Comparison of ENCODE assay signal across 25 cellular contexts in genomic region chr7:17056491-17057142, GRCh38.
DNase-seq lines count a peak whose midpoint lies in the region; ATAC-seq and TF ChIP-seq lines count a peak whose summit lies in the region.
"Had no signal": no experiment of that assay in that cellular context is flagged by ENCODE, and none has a peak within 500 bp of the region (broad histone marks: within the 10 kb centered on the region; RNA-seq: fewer than 3 reads in every experiment).

No MANE protein-coding gene starts in this region.

- no peak overlapping the region for H2AK9ac ChIP-seq in IMR-90 (replicated peaks; ENCODE audit: low read depth, low read length, poor library complexity)

- H3K9ac ChIP-seq in IMR-90 (ENCODE audit: low read depth, low read length) (no peak overlapping the region), mesenchymal stem cell (ENCODE audit: low read length) (no peak overlapping the region)

- H4K20me1 ChIP-seq in IMR-90 (ENCODE audit: insufficient read depth, low read length), result no peaks in the 10 kb centered on the region

- H3K14ac ChIP-seq in IMR-90 (replicated peaks; ENCODE audit: low read depth, low read length) (0 out of 2 replicates have a peak overlapping the region, but pooled peaks have one; percentile 0), mesenchymal stem cell (ENCODE audit: low read length in 2 of 2) (no peak overlapping the region)

- no peak overlapping the region; the same call in 1 of the 2 replicates for H3K4ac ChIP-seq in IMR-90 (ENCODE audit: low read depth, low read length)
- no peak overlapping the region for H3K4ac ChIP-seq in mesenchymal stem cell (ENCODE audit: low read depth in 1 of 2, low read length in 2 of 2)

- no peak overlapping the region for H3K4me3 Mint-ChIP-seq in glutamatergic neuron (ENCODE audit: unreplicated experiment)
- H3K4me3 Mint-ChIP-seq: activated CD4-positive, alpha-beta T cell treated with anti-CD3 and anti-CD28 coated beads, Interleukin-2, amount 10 ng/mL, durations not matched to agents 24 days and 14 days; CD4-positive, alpha-beta memory T cell; dendritic cell treated with granulocyte-macrophage colony-stimulating factor and Interleukin-4, amounts not matched to agents 40 ng/mL and 50 ng/mL, for 4 days; naive thymus-derived CD8-positive, alpha-beta T cell had no signal

- H4K8ac ChIP-seq in IMR-90 (ENCODE audit: low read depth in 2 of 2, low read length in 2 of 2), result no peak overlapping the region
- no peak overlapping the region for H4K8ac ChIP-seq in mesenchymal stem cell (ENCODE audit: low read length)

- 71% methylated on average over 1 of the region's 7 CpGs; no CpG with 5 or more reads in 1 of the 2 experiments for WGBS in IMR-90 (ENCODE audit: extremely low coverage in 2 of 2, insufficient read length in 1 of 2), 2 experiments
- 94% methylated on average over 4 of the region's 7 CpGs for WGBS in mesenchymal stem cell

- DNase-seq in AG10803 (ENCODE audit: low read depth) (peak; percentile 58), IMR-90 (peak; percentile 61), cardiac fibroblast (ENCODE audit: low read depth in 2 of 2) (peak; percentile 15 to 40), mesenchymal stem cell (peak; percentile 56), glutamatergic neuron (no peak), HAP-1 (ENCODE audit: low spot score in 2 of 2) (no peak), islet precursor cell (no peak)
- DNase-seq: activated CD4-positive, alpha-beta T cell treated with anti-CD3 and anti-CD28 coated beads, Interleukin-2, amount 10 ng/mL, durations not matched to agents 24 days and 14 days; activated CD8-positive, alpha-beta memory T cell treated with anti-CD3 and anti-CD28 coated beads, Interleukin-2, amount 50 U/mL, for 4 hours; CD4-positive, alpha-beta memory T cell; DMS153; gastrocnemius medialis; H7; Kasumi-1; left cardiac atrium; mesendoderm; naive thymus-derived CD8-positive, alpha-beta T cell; NCI-H2107; NCI-H524 treated with DMSO at 0.1 percent for 48 hours; ovary; right cardiac atrium; stimulated activated CD4-positive, alpha-beta T cell treated with anti-CD3 and anti-CD28 coated beads, Interleukin-15, amount 100 ng/mL, for 24 hours had no signal

- H2BK12ac ChIP-seq in mesenchymal stem cell (ENCODE audit: low read length in 2 of 2), result peak overlapping the region in 1 of 2 experiments; percentile 6

- H3K4me1 ChIP-seq in IMR-90 (ENCODE audit: control insufficient read depth, insufficient read depth, low read length), result no peaks in the 10 kb centered on the region
- no peaks in the 10 kb centered on the region for H3K4me1 ChIP-seq in mesenchymal stem cell (ENCODE audit: control insufficient read depth, insufficient read depth, low read depth, low read length)
- H3K4me1 ChIP-seq in HAP-1, result no peaks in the 10 kb centered on the region
- H3K4me1 ChIP-seq: gastrocnemius medialis, vagina had no signal

- no peak overlapping the region for H3K56ac ChIP-seq in IMR-90 (ENCODE audit: extremely low read depth, insufficient read depth, low read length)

- H3K4me3 ChIP-seq in AG10803 (ENCODE audit: low read length), result no peak overlapping the region
- H3K4me3 ChIP-seq in IMR-90 (ENCODE audit: insufficient read depth, low read depth, low read length), result no peak overlapping the region
- no peak overlapping the region for H3K4me3 ChIP-seq in cardiac fibroblast (replicated peaks in 1 of 2; ENCODE audit: low read depth in 2 of 2, low read length in 2 of 2)
- H3K4me3 ChIP-seq in mesenchymal stem cell (ENCODE audit: insufficient read depth in 1 of 2, low read depth in 1 of 2, low read length in 2 of 2), result no peak overlapping the region
- H3K4me3 ChIP-seq in HAP-1, result no peak overlapping the region
- H3K4me3 ChIP-seq: gastrocnemius medialis, ovary, vagina had no signal

- H3K27ac Mint-ChIP-seq in glutamatergic neuron (ENCODE audit: unreplicated experiment), result no peak overlapping the region
- H3K27ac Mint-ChIP-seq: activated CD4-positive, alpha-beta T cell treated with anti-CD3 and anti-CD28 coated beads, Interleukin-2, amount 10 ng/mL, durations not matched to agents 24 days and 14 days; CD4-positive, alpha-beta memory T cell; dendritic cell treated with granulocyte-macrophage colony-stimulating factor and Interleukin-4, amounts not matched to agents 40 ng/mL and 50 ng/mL, for 4 days had no signal

- no peak overlapping the region; the same call in 1 of the 2 replicates for H4K5ac ChIP-seq in IMR-90 (ENCODE audit: low read depth, low read length)

- CTCF ChIA-PET in IMR-90 (lab: Yijun Ruan, JAX), result no interaction called here

- H3K79me1 ChIP-seq in IMR-90 (ENCODE audit: low read depth in 1 of 2, low read length in 2 of 2), result no peaks in the 10 kb centered on the region
- no peaks in the 10 kb centered on the region for H3K79me1 ChIP-seq in mesenchymal stem cell (replicated peaks; ENCODE audit: low read length, poor library complexity, severe bottlenecking)

- ATAC-seq in IMR-90 (ENCODE audit: low read depth), result peak; percentile 60
- no peak for ATAC-seq in HG03025 (IDR thresholded peaks at IDR 0.05; ENCODE audit: low FRiP score, unreplicated experiment)
- ATAC-seq: gastrocnemius medialis; left cardiac atrium; naive thymus-derived CD8-positive, alpha-beta T cell; right cardiac atrium had no signal

- no peak for TF ChIP-seq RAD21 in IMR-90 (IDR thresholded peaks at IDR 0.05; ENCODE audit: low read length)

- H2BK120ac ChIP-seq in IMR-90 (ENCODE audit: low read depth, low read length) (peak overlapping the region; percentile 70), mesenchymal stem cell (ENCODE audit: low read depth, low read length) (no peak overlapping the region)

- in situ Hi-C loops in IMR-90 (cut with MboI; ENCODE audit: low sequenced_read_pairs) (no loop called here), HAP-1 (cut with MboI; ENCODE audit: low sequenced_read_pairs) (no loop called here)

- H3K9me3 ChIP-seq in IMR-90 (ENCODE audit: control insufficient read depth, insufficient read depth, low read length), result no peaks in the 10 kb centered on the region
- no peaks in the 10 kb centered on the region for H3K9me3 ChIP-seq in mesenchymal stem cell (ENCODE audit: control insufficient read depth, low read length)
- H3K9me3 ChIP-seq in HAP-1, result no peaks in the 10 kb centered on the region
- H3K9me3 ChIP-seq: gastrocnemius medialis, ovary, vagina had no signal

- intact Hi-C loops in IMR-90 (cut with micrococcal nuclease), result no loop called here

- peaks cover 8% of the 10 kb centered on the region for H3K36me3 Mint-ChIP-seq in glutamatergic neuron (ENCODE audit: unreplicated experiment)
- H3K36me3 Mint-ChIP-seq: CD4-positive, alpha-beta memory T cell; naive thymus-derived CD8-positive, alpha-beta T cell had no signal

- no peak for TF ChIP-seq CTCF in AG10803 (conservative IDR thresholded peaks at IDR 0.05; ENCODE audit: low read length)
- TF ChIP-seq CTCF in IMR-90 (conservative IDR thresholded peaks at IDR 0.05; ENCODE audit: low read depth, low read length), result no peak
- TF ChIP-seq CTCF in cardiac fibroblast (IDR thresholded peaks at IDR 0.05; ENCODE audit: low read depth, low read length), result no peak
- TF ChIP-seq CTCF in glutamatergic neuron (IDR thresholded peaks at IDR 0.05; ENCODE audit: partially characterized antibody, unreplicated experiment), result no peak

- no peaks in the 10 kb centered on the region for H3K9me3 Mint-ChIP-seq in glutamatergic neuron (ENCODE audit: unreplicated experiment)
- H3K9me3 Mint-ChIP-seq: dendritic cell treated with granulocyte-macrophage colony-stimulating factor and Interleukin-4, amounts not matched to agents 40 ng/mL and 50 ng/mL, for 4 days had no signal

- no peaks in the 10 kb centered on the region for H3K9me1 ChIP-seq in IMR-90 (ENCODE audit: insufficient read depth, low read length)

- H4K91ac ChIP-seq in IMR-90 (ENCODE audit: insufficient read depth, low read depth, low read length) (peak overlapping the region; percentile 24; the same call in 1 of the 2 replicates), mesenchymal stem cell (ENCODE audit: low read length) (no peak overlapping the region)

- H3K18ac ChIP-seq in IMR-90 (ENCODE audit: low read depth, low read length), result peak overlapping the region; percentile 60; the same call in 1 of the 2 replicates
- H3K18ac ChIP-seq in mesenchymal stem cell (ENCODE audit: low read depth in 1 of 2, low read length in 2 of 2), result no peak overlapping the region

- no TSS peak for BruUV-seq in IMR-90 (replicated peaks; lab: Mats Ljungman, UMichigan)

- H3K27me3 ChIP-seq in IMR-90 (ENCODE audit: control insufficient read depth, insufficient read depth, low read length) (no peaks in the 10 kb centered on the region), mesenchymal stem cell (ENCODE audit: control insufficient read depth in 1 of 2, insufficient read depth in 1 of 2, low read length in 2 of 2) (no peaks in the 10 kb centered on the region), HAP-1 (ENCODE audit: low read depth) (no peaks in the 10 kb centered on the region)
- H3K27me3 ChIP-seq: gastrocnemius medialis, ovary, vagina had no signal

- H3K23ac ChIP-seq in IMR-90 (ENCODE audit: low read depth, low read length) (no peak overlapping the region), mesenchymal stem cell (ENCODE audit: low read length in 2 of 2) (no peak overlapping the region)

- H3K4me1 Mint-ChIP-seq in glutamatergic neuron (ENCODE audit: low read depth, unreplicated experiment), result no peaks in the 10 kb centered on the region

- H2BK15ac ChIP-seq in IMR-90 (ENCODE audit: low read depth, low read length), result peak overlapping the region; percentile 82; the same call in 2 of the 3 replicates
- no peak overlapping the region for H2BK15ac ChIP-seq in mesenchymal stem cell (ENCODE audit: low read depth, poor library complexity, severe bottlenecking)

- TF ChIP-seq POLR2A in IMR-90 (IDR thresholded peaks at IDR 0.05; ENCODE audit: low read depth, low read length), result no peak

- H3K27ac ChIP-seq in IMR-90 (ENCODE audit: insufficient read depth, low read length), result no peak overlapping the region
- H3K27ac ChIP-seq in mesenchymal stem cell (ENCODE audit: low read length, poor library complexity, severe bottlenecking), result no peak overlapping the region
- H3K27ac ChIP-seq: gastrocnemius medialis, ovary, vagina had no signal

- H3K36me3 ChIP-seq in IMR-90 (ENCODE audit: control insufficient read depth, insufficient read depth, low read length) (no peaks in the 10 kb centered on the region), mesenchymal stem cell (ENCODE audit: control insufficient read depth in 1 of 2, insufficient read depth in 2 of 2, low read depth in 1 of 2, low read length in 2 of 2) (no peaks in the 10 kb centered on the region), HAP-1 (replicated peaks) (no peaks in the 10 kb centered on the region)
- H3K36me3 ChIP-seq: gastrocnemius medialis, ovary, vagina had no signal

- peaks cover 2% of the 10 kb centered on the region for H3K27me3 Mint-ChIP-seq in glutamatergic neuron (ENCODE audit: unreplicated experiment)
- H3K27me3 Mint-ChIP-seq: activated CD4-positive, alpha-beta T cell treated with anti-CD3 and anti-CD28 coated beads, Interleukin-2, amount 10 ng/mL, durations not matched to agents 24 days and 14 days; CD4-positive, alpha-beta memory T cell; dendritic cell treated with granulocyte-macrophage colony-stimulating factor and Interleukin-4, amounts not matched to agents 40 ng/mL and 50 ng/mL, for 4 days had no signal

- H2AFZ ChIP-seq in IMR-90 (replicated peaks; ENCODE audit: low read length, poor library complexity) (no peak overlapping the region), mesenchymal stem cell (ENCODE audit: low read depth, low read length) (peak overlapping the region; percentile 43)

- H3K4me2 ChIP-seq in IMR-90 (ENCODE audit: low read depth, low read length) (no peak overlapping the region), mesenchymal stem cell (ENCODE audit: low read length, poor library complexity, severe bottlenecking) (no peak overlapping the region)

- peak overlapping the region; percentile 29; the same call in 1 of the 2 replicates for H2AK5ac ChIP-seq in IMR-90 (ENCODE audit: low read depth, low read length)
- no peak overlapping the region for H2AK5ac ChIP-seq in mesenchymal stem cell (ENCODE audit: low read length, severe bottlenecking)

- H2BK5ac ChIP-seq in IMR-90 (ENCODE audit: low read depth, low read length, poor library complexity, severe bottlenecking), result peak overlapping the region; percentile 0
- no peak overlapping the region for H2BK5ac ChIP-seq in mesenchymal stem cell (ENCODE audit: low read depth, low read length, poor library complexity, severe bottlenecking)

- POLR2A ChIA-PET in IMR-90 (lab: Charles Lee; ENCODE audit: unreplicated experiment), result no interaction called here

- peak overlapping the region; percentile 58 for H2BK20ac ChIP-seq in IMR-90 (ENCODE audit: low read depth, low read length)

- dilution Hi-C loops in IMR-90 (cut with HindIII; ENCODE audit: low sequenced_read_pairs, unreplicated experiment), result no loop called here

Comparison
In these comparisons a context has a peak if more than half of its experiments do, and no peak if none do; other contexts are left out.
1. DNase-seq: peak in AG10803 (single experiment), IMR-90 (single experiment), cardiac fibroblast (2 of 2) and mesenchymal stem cell (single experiment); none in glutamatergic neuron (single experiment), HAP-1 (0 of 2) and islet precursor cell (single experiment).